ENCODE assay signal across 11 cellular contexts in the genomic region with DNA sequence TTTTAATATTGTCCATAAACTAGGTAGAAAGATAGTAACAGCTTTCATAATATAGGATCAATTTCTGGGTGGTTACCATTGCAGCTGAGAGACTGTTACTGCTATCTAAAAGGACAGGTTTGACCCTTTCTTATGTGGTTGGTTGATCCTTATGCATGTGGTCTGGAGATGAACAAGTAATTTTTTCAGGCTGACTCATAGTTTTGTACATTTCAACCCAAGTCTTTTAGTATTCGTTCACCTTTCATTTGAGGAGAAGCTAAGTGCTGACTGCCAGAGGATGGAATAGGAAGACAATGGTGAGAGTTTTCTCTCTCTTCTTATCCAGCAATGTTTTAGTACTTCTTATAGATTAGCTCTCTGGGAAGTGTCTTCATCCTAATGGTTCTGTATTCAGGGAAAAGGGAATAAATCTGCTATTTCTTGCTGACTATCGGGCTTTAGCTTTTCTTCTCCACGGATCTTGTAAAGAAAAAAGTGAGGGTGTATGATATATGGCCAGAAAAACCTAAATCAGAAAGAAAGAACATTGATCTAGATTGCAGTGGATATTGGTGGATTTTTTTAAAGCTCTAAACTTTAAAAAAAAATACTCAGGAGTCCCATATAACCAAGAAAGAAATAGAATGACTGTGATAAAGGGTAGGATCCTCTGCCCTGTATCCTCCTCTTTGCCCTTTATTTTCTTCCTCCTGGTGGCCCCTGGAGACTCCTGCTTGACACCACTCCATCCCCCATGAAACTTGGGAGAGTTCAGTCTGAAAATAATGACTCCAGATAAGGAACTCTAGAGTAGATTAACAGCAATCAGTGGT.
DNase-seq lines count a peak whose midpoint lies in the region; ATAC-seq, FAIRE-seq and TF ChIP-seq lines count a peak whose summit lies in the region.
"Had no signal": no experiment of that assay in that cellular context is flagged by ENCODE, and none has a peak within 500 bp of the region (broad histone marks: within the 10 kb centered on the region; RNA-seq: fewer than 3 reads in every experiment).

No MANE protein-coding gene starts in this region.

- peaks cover 0 to 5% of the 10 kb centered on the region in 2 donors for H3K36me3 Mint-ChIP-seq in stimulated activated naive B cell treated with anti-CD40 and anti-IgM and Interleukin-4, amounts not matched to agents 10 μg/mL and 1 μg/mL and 100 μg/mL, for 72 hours
- H3K36me3 Mint-ChIP-seq in activated CD4-positive, alpha-beta T cell treated with anti-CD3 and anti-CD28 coated beads, Interleukin-2, amount 10 ng/mL, durations not matched to agents 24 days and 14 days (ENCODE audit: low read depth), result no peaks in the 10 kb centered on the region

- H3K27ac ChIP-seq in SJSA1, result peak overlapping the region; percentile 41
- H3K27ac ChIP-seq in fibroblast of lung (ENCODE audit: insufficient read depth, low read length), result peak overlapping the region; percentile 9
- no peak overlapping the region for H3K27ac ChIP-seq in left lung

- H2AFZ ChIP-seq in fibroblast of lung (ENCODE audit: low read length), result no peak overlapping the region

- H3K9me3 Mint-ChIP-seq in stimulated activated naive B cell treated with anti-CD40 and anti-IgM and Interleukin-4, amounts not matched to agents 10 μg/mL and 1 μg/mL and 100 μg/mL, for 72 hours, result no peaks in the 10 kb centered on the region
- H3K9me3 Mint-ChIP-seq in activated CD4-positive, alpha-beta T cell treated with anti-CD3 and anti-CD28 coated beads, Interleukin-2, amount 10 ng/mL, durations not matched to agents 24 days and 14 days, result no peaks in the 10 kb centered on the region
- H3K9me3 Mint-ChIP-seq: activated CD4-positive, alpha-beta memory T cell treated with anti-CD3 and anti-CD28 coated beads, Interleukin-2, amount 10 ng/mL, durations not matched to agents 7 days and 5 days had no signal

- H3K27me3 ChIP-seq in SJSA1 (replicated peaks) (no peaks in the 10 kb centered on the region), fibroblast of lung (ENCODE audit: control insufficient read depth, insufficient read depth, low read length) (no peaks in the 10 kb centered on the region), left lung (no peaks in the 10 kb centered on the region)

- DNase-seq in H54 (ENCODE audit: insufficient read length, low spot score), result peak; percentile 13
- DNase-seq in SJSA1 (ENCODE audit: low read depth in 1 of 2, low spot score in 2 of 2), result peak in 1 of 2 experiments; percentile 62
- peak; percentile 77 to 87 for DNase-seq in fibroblast of lung (ENCODE audit: low read depth in 2 of 2)
- DNase-seq in stimulated activated naive B cell treated with anti-CD40 and anti-IgM and Interleukin-4, amounts not matched to agents 10 μg/mL and 1 μg/mL and 100 μg/mL, for 72 hours, result no peak
- DNase-seq in activated CD4-positive, alpha-beta T cell treated with anti-CD3 and anti-CD28 coated beads, Interleukin-2, amount 10 ng/mL, durations not matched to agents 24 days and 14 days, result no peak
- DNase-seq in left lung, result no peak
- no peak for DNase-seq in hippocampal formation (lab: John Stamatoyannopoulos, UW)
- DNase-seq: activated CD4-positive, alpha-beta memory T cell treated with anti-CD3 and anti-CD28 coated beads, Interleukin-2, amount 10 ng/mL, durations not matched to agents 7 days and 5 days; head of caudate nucleus; NCI-H2029 treated with DMSO at 0.1 percent for 48 hours; stimulated activated CD4-positive, alpha-beta T cell treated with anti-CD3 and anti-CD28 coated beads, Interleukin-15, amount 100 ng/mL, for 24 hours had no signal

- H3K9me3 ChIP-seq in SJSA1 (replicated peaks), result no peaks in the 10 kb centered on the region
- H3K9me3 ChIP-seq in fibroblast of lung (ENCODE audit: control insufficient read depth, insufficient read depth, low read depth, low read length), result no peaks in the 10 kb centered on the region
- H3K9me3 ChIP-seq in left lung, result no peaks in the 10 kb centered on the region

- TF ChIP-seq POLR2A in H54 (IDR thresholded peaks at IDR 0.05; ENCODE audit: low read depth, low read length), result no peak

- TF ChIP-seq CTCF in fibroblast of lung (conservative IDR thresholded peaks at IDR 0.05 in 1 of 2, IDR thresholded peaks at IDR 0.05 in 1 of 2; ENCODE audit: low read depth in 1 of 2, low read length in 2 of 2) (no peak), left lung (IDR thresholded peaks at IDR 0.05) (no peak)

- peak overlapping the region; percentile 73 for H3K27ac Mint-ChIP-seq in stimulated activated naive B cell treated with anti-CD40 and anti-IgM and Interleukin-4, amounts not matched to agents 10 μg/mL and 1 μg/mL and 100 μg/mL, for 72 hours
- H3K27ac Mint-ChIP-seq in activated CD4-positive, alpha-beta T cell treated with anti-CD3 and anti-CD28 coated beads, Interleukin-2, amount 10 ng/mL, durations not matched to agents 24 days and 14 days, result no peak overlapping the region
- H3K27ac Mint-ChIP-seq: activated CD4-positive, alpha-beta memory T cell treated with anti-CD3 and anti-CD28 coated beads, Interleukin-2, amount 10 ng/mL, durations not matched to agents 7 days and 5 days had no signal

- H3K4me1 ChIP-seq in SJSA1 (replicated peaks) (peaks cover 23% of the 10 kb centered on the region), fibroblast of lung (ENCODE audit: control insufficient read depth, extremely low read depth, insufficient read depth, low read length) (peaks cover 13% of the 10 kb centered on the region), left lung (no peaks in the 10 kb centered on the region)

- no peaks in the 10 kb centered on the region for H4K20me1 ChIP-seq in fibroblast of lung (ENCODE audit: control insufficient read depth, extremely low read depth, insufficient read depth, low read length)

- no peak overlapping the region for H3K9ac ChIP-seq in fibroblast of lung (ENCODE audit: insufficient read depth, low read length)

- peak overlapping the region; percentile 26 to 39 for H3K4me3 Mint-ChIP-seq in stimulated activated naive B cell treated with anti-CD40 and anti-IgM and Interleukin-4, amounts not matched to agents 10 μg/mL and 1 μg/mL and 100 μg/mL, for 72 hours
- H3K4me3 Mint-ChIP-seq in activated CD4-positive, alpha-beta T cell treated with anti-CD3 and anti-CD28 coated beads, Interleukin-2, amount 10 ng/mL, durations not matched to agents 24 days and 14 days, result no peak overlapping the region
- H3K4me3 Mint-ChIP-seq: activated CD4-positive, alpha-beta memory T cell treated with anti-CD3 and anti-CD28 coated beads, Interleukin-2, amount 10 ng/mL, durations not matched to agents 7 days and 5 days had no signal

- FAIRE-seq in H54 (lab: Jason Lieb, UNC), result peak; percentile 92

- H3K4me2 ChIP-seq in fibroblast of lung (ENCODE audit: extremely low read depth, insufficient read depth, low read length), result peak overlapping the region; percentile 66

- peak; percentile 69 to 83 for ATAC-seq in stimulated activated naive B cell treated with anti-CD40 and anti-IgM and Interleukin-4, amounts not matched to agents 10 μg/mL and 1 μg/mL and 100 μg/mL, for 72 hours (replicated peaks)
- no peak for ATAC-seq in left lung

- H3K36me3 ChIP-seq in SJSA1 (peaks cover 11% of the 10 kb centered on the region), fibroblast of lung (ENCODE audit: control insufficient read depth, insufficient read depth, low read length) (no peaks in the 10 kb centered on the region), left lung (no peaks in the 10 kb centered on the region)

- H3K4me3 ChIP-seq in SJSA1 (no peak overlapping the region), fibroblast of lung (replicated peaks in 1 of 4; ENCODE audit: control extremely low read depth in 1 of 4, insufficient read depth in 1 of 4, low read depth in 3 of 4, low read length in 4 of 4) (peak overlapping the region in 3 of 4 experiments; percentile 18 to 44 (median 26)), left lung (no peak overlapping the region)

- H3K27me3 Mint-ChIP-seq in stimulated activated naive B cell treated with anti-CD40 and anti-IgM and Interleukin-4, amounts not matched to agents 10 μg/mL and 1 μg/mL and 100 μg/mL, for 72 hours, result no peaks in the 10 kb centered on the region
- H3K27me3 Mint-ChIP-seq in activated CD4-positive, alpha-beta T cell treated with anti-CD3 and anti-CD28 coated beads, Interleukin-2, amount 10 ng/mL, durations not matched to agents 24 days and 14 days, result peaks cover 16% of the 10 kb centered on the region

- H3K4me1 Mint-ChIP-seq in stimulated activated naive B cell treated with anti-CD40 and anti-IgM and Interleukin-4, amounts not matched to agents 10 μg/mL and 1 μg/mL and 100 μg/mL, for 72 hours, result peaks cover 15 to 35% of the 10 kb centered on the region in 2 donors
- no peaks in the 10 kb centered on the region for H3K4me1 Mint-ChIP-seq in activated CD4-positive, alpha-beta T cell treated with anti-CD3 and anti-CD28 coated beads, Interleukin-2, amount 10 ng/mL, durations not matched to agents 24 days and 14 days
- H3K4me1 Mint-ChIP-seq: activated CD4-positive, alpha-beta memory T cell treated with anti-CD3 and anti-CD28 coated beads, Interleukin-2, amount 10 ng/mL, durations not matched to agents 7 days and 5 days had no signal

- intact Hi-C loops in activated CD4-positive, alpha-beta T cell treated with anti-CD3 and anti-CD28 coated beads, Interleukin-2, amount 10 ng/mL, durations not matched to agents 24 days and 14 days (cut with micrococcal nuclease), result no loop called here
- intact Hi-C loops in left lung (cut with DNase I), result no loop called here

- peaks cover 12% of the 10 kb centered on the region for H3K79me2 ChIP-seq in fibroblast of lung (ENCODE audit: control insufficient read depth, insufficient read depth, low read length)

Comparison
In these comparisons a context has a peak if more than half of its experiments do, and no peak if none do; other contexts are left out.
1. DNase-seq: peak in H54 (single experiment) and fibroblast of lung (2 of 2); none in stimulated activated naive B cell treated with anti-CD40 and anti-IgM and Interleukin-4, amounts not matched to agents 10 μg/mL and 1 μg/mL and 100 μg/mL, for 72 hours (single experiment), activated CD4-positive, alpha-beta T cell treated with anti-CD3 and anti-CD28 coated beads, Interleukin-2, amount 10 ng/mL, durations not matched to agents 24 days and 14 days (single experiment), left lung (0 of 2) and hippocampal formation (0 of 2).
2. H3K27ac ChIP-seq: peak in SJSA1 (single experiment) and fibroblast of lung (single experiment); none in left lung (0 of 2).
3. H3K4me3 ChIP-seq: peak in fibroblast of lung (3 of 4); none in SJSA1 (single experiment) and left lung (0 of 2).